Comparison of ENCODE assay signal across 9 cellular contexts in genomic region chr6:132669690-132670291, GRCh38. TPM values are rescaled to one million over a fixed set of nuclear protein-coding genes. Genes with fewer than 3 reads are reported as not detected.
DNase-seq lines count a peak whose midpoint lies in the region; ATAC-seq, FAIRE-seq and TF ChIP-seq lines count a peak whose summit lies in the region.
"Had no signal": no experiment of that assay in that cellular context is flagged by ENCODE, and none has a peak within 500 bp of the region (broad histone marks: within the 10 kb centered on the region; RNA-seq: fewer than 3 reads in every experiment).

No MANE protein-coding gene starts in this region.

- no peak overlapping the region for H3K27ac ChIP-seq in foreskin keratinocyte
- no peak overlapping the region for H3K27ac ChIP-seq in suprapubic skin
- H3K27ac ChIP-seq: SJSA1 had no signal

- no peak overlapping the region for H3K4me3 Mint-ChIP-seq in osteocyte (ENCODE audit: unreplicated experiment)

- no peaks in the 10 kb centered on the region for H3K36me3 ChIP-seq in suprapubic skin
- H3K36me3 ChIP-seq: SJSA1 had no signal

- FAIRE-seq in TTC549 (lab: Jason Lieb, UNC), result peak; percentile 65

- 7% methylated on average over 4 of the region's 4 CpGs for WGBS in suprapubic skin

- ATAC-seq in GM21447 (IDR thresholded peaks at IDR 0.05; ENCODE audit: unreplicated experiment), result peak; percentile 75
- ATAC-seq in foreskin keratinocyte, result peak; percentile 74

- no peak for TF ChIP-seq EP300 in suprapubic skin (IDR thresholded peaks at IDR 0.05)

- H3K9me3 ChIP-seq in suprapubic skin, result no peaks in the 10 kb centered on the region
- H3K9me3 ChIP-seq: SJSA1 had no signal

- no peaks in the 10 kb centered on the region for H3K36me3 Mint-ChIP-seq in osteocyte (ENCODE audit: unreplicated experiment)

- TF ChIP-seq CTCF in foreskin keratinocyte (conservative IDR thresholded peaks at IDR 0.05), result peak; percentile 76
- TF ChIP-seq CTCF in osteocyte (IDR thresholded peaks at IDR 0.05), result peak; percentile 63
- peak in 1 of 2 donors; percentile 18 for TF ChIP-seq CTCF in suprapubic skin (IDR thresholded peaks at IDR 0.05)

- no peak overlapping the region for H3K4me3 ChIP-seq in suprapubic skin
- H3K4me3 ChIP-seq: SJSA1 had no signal

- H3K27me3 Mint-ChIP-seq in osteocyte (ENCODE audit: unreplicated experiment), result peaks cover 22% of the 10 kb centered on the region

- H3K27me3 ChIP-seq in foreskin keratinocyte, result no peaks in the 10 kb centered on the region
- no peaks in the 10 kb centered on the region for H3K27me3 ChIP-seq in suprapubic skin
- H3K27me3 ChIP-seq: SJSA1 had no signal

- no peak for TF ChIP-seq POLR2A in suprapubic skin (IDR thresholded peaks at IDR 0.05)

- peaks cover 3% of the 10 kb centered on the region for H3K4me1 ChIP-seq in foreskin keratinocyte
- no peaks in the 10 kb centered on the region for H3K4me1 ChIP-seq in suprapubic skin
- H3K4me1 ChIP-seq: SJSA1 had no signal

- H3K27ac Mint-ChIP-seq in osteocyte (ENCODE audit: unreplicated experiment), result no peak overlapping the region

- H3K9me3 Mint-ChIP-seq in osteocyte (ENCODE audit: unreplicated experiment), result no peaks in the 10 kb centered on the region

- DNase-seq in DMS114 treated with DMSO at 0.1 percent for 48 hours (lab: John Stamatoyannopoulos, UW; ENCODE audit: unreplicated experiment) (peak; percentile 7), NAMALWA (ENCODE audit: low spot score) (peak; percentile 70), foreskin keratinocyte (peak in 1 of 2 donors; percentile 39), osteocyte (ENCODE audit: extremely low spot score, unreplicated experiment) (no peak), suprapubic skin (ENCODE audit: low spot score in 2 of 2) (no peak)
- no peak for DNase-seq in activated CD8-positive, alpha-beta memory T cell treated with anti-CD3 and anti-CD28 coated beads for 24 hours

- H3K4me1 Mint-ChIP-seq in osteocyte (ENCODE audit: unreplicated experiment), result no peaks in the 10 kb centered on the region

RNA-seq across cellular contexts. Expression of gene TAAR1, which starts 10.8 kb away (rescaled TPM):
- total RNA-seq in foreskin keratinocyte, result not detected in 2 replicates
- polyA plus RNA-seq in foreskin keratinocyte, result not detected in 2 replicates
- not detected in 2 replicates for total RNA-seq in osteocyte
- not detected for total RNA-seq in suprapubic skin
- total RNA-seq: SJSA1 had no signal

RNA-seq across cellular contexts. Expression of gene VNN1, which starts 44.1 kb away (rescaled TPM):
- total RNA-seq in foreskin keratinocyte (0.54 and 0.67 TPM in 2 replicates), osteocyte (not detected in 2 replicates), suprapubic skin (1 to 10 TPM in 1 of 4 donors, under 1 TPM in 3; 0.38 to 1.1 (median 0.67) TPM)
- polyA plus RNA-seq in foreskin keratinocyte, result 0.55 and 0.61 TPM in 2 replicates
- total RNA-seq: SJSA1 had no signal

RNA-seq across cellular contexts. Expression of gene TAAR2, which starts 45.7 kb away (rescaled TPM):
- total RNA-seq in foreskin keratinocyte (not detected in 2 replicates), osteocyte (not detected in 2 replicates), suprapubic skin (not detected)
- not detected in 2 replicates for polyA plus RNA-seq in foreskin keratinocyte
- total RNA-seq: SJSA1 had no signal

Comparison
In these comparisons a context has a peak if more than half of its experiments do, and no peak if none do; other contexts are left out.
1. DNase-seq: peak in DMS114 treated with DMSO at 0.1 percent for 48 hours (single experiment) and NAMALWA (single experiment); none in osteocyte (single experiment), suprapubic skin (0 of 2) and activated CD8-positive, alpha-beta memory T cell treated with anti-CD3 and anti-CD28 coated beads for 24 hours (single experiment).